In the genomic region with DNA sequence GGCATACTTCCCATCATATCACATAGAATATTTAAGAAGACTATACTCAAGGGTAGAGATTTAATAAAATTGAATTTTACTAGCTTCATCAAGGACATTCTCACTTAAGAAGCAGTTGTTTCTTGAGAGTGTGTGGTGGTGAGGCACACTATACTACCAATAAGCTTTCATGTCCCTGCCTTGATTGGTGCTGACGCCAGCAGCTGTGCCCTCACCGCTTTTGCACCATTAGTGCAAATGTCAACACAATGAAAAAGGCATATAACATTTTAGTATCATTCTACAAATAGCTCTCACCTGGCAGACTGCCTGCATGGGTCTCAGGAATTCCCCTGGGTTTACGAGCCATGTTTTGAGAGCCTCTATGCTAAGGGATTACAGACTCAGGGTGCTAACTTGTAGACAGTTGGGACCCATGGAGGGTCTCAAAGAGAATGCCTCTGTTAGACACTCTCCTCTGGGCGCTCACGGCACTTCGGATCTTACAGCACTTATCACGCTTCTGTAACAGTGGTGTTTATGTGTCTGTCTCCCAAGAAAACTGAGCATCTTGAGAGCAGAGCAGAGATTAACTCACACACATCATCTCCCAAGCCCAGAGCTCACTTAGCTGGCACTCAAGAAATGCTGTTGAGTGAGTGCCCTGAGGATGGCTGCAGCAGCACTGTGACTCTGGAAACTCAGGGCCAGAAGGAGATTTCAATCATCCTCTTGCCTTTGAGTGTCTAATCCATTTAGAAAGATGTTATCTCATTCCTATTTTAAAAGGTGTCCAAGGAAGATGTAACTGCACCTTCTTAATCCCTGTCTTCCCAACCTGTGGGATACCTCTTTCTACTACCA, we compare ENCODE assay signal across 24 cellular contexts.
DNase-seq lines count a peak whose midpoint lies in the region; TF ChIP-seq lines count a peak whose summit lies in the region.
"Had no signal": no experiment of that assay in that cellular context is flagged by ENCODE, and none has a peak within 500 bp of the region (broad histone marks: within the 10 kb centered on the region; RNA-seq: fewer than 3 reads in every experiment).

No MANE protein-coding gene starts in this region.

- H3K9ac ChIP-seq in GM23248: no peak overlapping the region
- H3K9ac ChIP-seq: BLaER1 had no signal

- no peaks in the 10 kb centered on the region for H3F3A ChIP-seq in GM23248 (ENCODE audit: insufficient read depth)

- H3K4me1 ChIP-seq in GM23248 (ENCODE audit: insufficient read depth): no peaks in the 10 kb centered on the region
- H3K4me1 ChIP-seq: adrenal gland, BLaER1, upper lobe of right lung had no signal

- no peak overlapping the region for H3K27ac ChIP-seq in GM23248
- H3K27ac ChIP-seq: adrenal gland, BLaER1, epithelial cell of prostate, HL-60, skin epidermis, upper lobe of right lung had no signal

- H3K27me3 Mint-ChIP-seq in CD14-positive monocyte (ENCODE audit: low read depth in 3 of 3): peaks cover 0 to 2% (median 1%) of the 10 kb centered on the region in 3 donors
- H3K27me3 Mint-ChIP-seq: stimulated activated naive CD8-positive, alpha-beta T cell treated with anti-CD3 and anti-CD28 coated beads, Interleukin-15, amount 100 ng/mL, for 72 hours; T-cell had no signal

- H3K79me2 ChIP-seq in GM23248 (ENCODE audit: insufficient read depth): no peaks in the 10 kb centered on the region

- in situ Hi-C loops in GM23248 (cut with MboI): no loop called here

- intact Hi-C loops in CD14-positive monocyte (cut with micrococcal nuclease): no loop called here

- H2AFZ ChIP-seq in GM23248: no peak overlapping the region

- peaks cover 15 to 24% of the 10 kb centered on the region in 2 donors for H3K36me3 Mint-ChIP-seq in CD14-positive monocyte

- H3K4me3 Mint-ChIP-seq in CD14-positive monocyte: no peak overlapping the region
- H3K4me3 Mint-ChIP-seq: H9; natural killer cell; stimulated activated naive CD8-positive, alpha-beta T cell treated with anti-CD3 and anti-CD28 coated beads, Interleukin-15, amount 100 ng/mL, for 72 hours; T-cell had no signal

- no peak overlapping the region for H3K4me2 ChIP-seq in GM23248 (ENCODE audit: unreplicated experiment)
- H3K4me2 ChIP-seq: BLaER1 had no signal

- WGBS in GM23248 (ENCODE audit: low coverage in 1 of 2, low lambda C conversion rate in 2 of 2, missing lambda C conversion rate in 2 of 2), 2 experiments: 85 to 86% methylated on average over 7 of the region's 7 CpGs

- H3K9me3 ChIP-seq in GM23248 (ENCODE audit: low read depth): no peaks in the 10 kb centered on the region
- H3K9me3 ChIP-seq: adrenal gland, upper lobe of right lung had no signal

- TF ChIP-seq CTCF in CD14-positive monocyte (IDR thresholded peaks at IDR 0.05): no peak

- H3K27me3 ChIP-seq in GM23248 (replicated peaks; ENCODE audit: insufficient read depth): no peaks in the 10 kb centered on the region
- H3K27me3 ChIP-seq: adrenal gland, BLaER1, upper lobe of right lung had no signal

- no peaks in the 10 kb centered on the region for H3K9me2 ChIP-seq in GM23248 (ENCODE audit: insufficient read depth)

- H3K4me3 ChIP-seq in GM23248: no peak overlapping the region
- H3K4me3 ChIP-seq: adrenal gland, BLaER1, skin epidermis, upper lobe of right lung had no signal

- no peaks in the 10 kb centered on the region for H4K20me1 ChIP-seq in GM23248 (ENCODE audit: insufficient read depth)
- H4K20me1 ChIP-seq: BLaER1 had no signal

- H3K9me3 Mint-ChIP-seq in CD14-positive monocyte: peaks cover 20 to 30% (median 22%) of the 10 kb centered on the region in 7 donors

- H3K36me3 ChIP-seq in GM23248 (ENCODE audit: low read depth): no peaks in the 10 kb centered on the region
- H3K36me3 ChIP-seq: adrenal gland, BLaER1, upper lobe of right lung had no signal

- H3K27ac Mint-ChIP-seq in CD14-positive monocyte: no peak overlapping the region
- H3K27ac Mint-ChIP-seq: H9, natural killer cell, T-cell had no signal

- H3K4me1 Mint-ChIP-seq in CD14-positive monocyte: no peaks in the 10 kb centered on the region
- H3K4me1 Mint-ChIP-seq: H9; natural killer cell; stimulated activated naive CD8-positive, alpha-beta T cell treated with anti-CD3 and anti-CD28 coated beads, Interleukin-15, amount 100 ng/mL, for 72 hours; T-cell had no signal

- DNase-seq in D341Med (ENCODE audit: low spot score) (peak; percentile 49), NCI-H1105 (lab: John Stamatoyannopoulos, UW) (peak; percentile 83), NCI-H524 (lab: John Stamatoyannopoulos, UW) (peak; percentile 92 to 97), astrocyte of the hippocampus (ENCODE audit: low read depth, low spot score) (peak; percentile 30), GM23248 (no peak), NCI-H2196 (lab: John Stamatoyannopoulos, UW; ENCODE audit: unreplicated experiment) (no peak), CD14-positive monocyte (ENCODE audit: low spot score) (no peak), GF-D8 (lab: John Stamatoyannopoulos, UW) (no peak)
- DNase-seq: activated CD4-positive, alpha-beta T cell treated with anti-CD3 and anti-CD28 coated beads, Interleukin-2, amount 50 U/mL, for 4 hours; activated gamma-delta T cell; adrenal gland; H9; hypothalamus; kidney; mammary epithelial cell; natural killer cell; NCI-H446; stimulated activated naive CD8-positive, alpha-beta T cell treated with anti-CD3 and anti-CD28 coated beads, Interleukin-15, amount 100 ng/mL, for 72 hours; T-cell; upper lobe of right lung had no signal

Comparison
In these comparisons a context has a peak if more than half of its experiments do, and no peak if none do; other contexts are left out.
1. DNase-seq: peak in D341Med (single experiment), NCI-H1105 (single experiment), NCI-H524 (2 of 2) and astrocyte of the hippocampus (single experiment); none in GM23248 (single experiment), NCI-H2196 (single experiment), CD14-positive monocyte (single experiment) and GF-D8 (single experiment).